ENCODE assay signal across 22 cellular contexts in genomic region chr19:39155114-39155700, GRCh38. TPM values are rescaled to one million over a fixed set of nuclear protein-coding genes. Genes with fewer than 3 reads are reported as not detected.
A peak's percentile ranks its signal among the peaks of the same experiment; 100 is the strongest.
DNase-seq lines count a peak whose midpoint lies in the region; FAIRE-seq and TF ChIP-seq lines count a peak whose summit lies in the region.
"Had no signal": no experiment of that assay in that cellular context is flagged by ENCODE, and none has a peak within 500 bp of the region (broad histone marks: within the 10 kb centered on the region; RNA-seq: fewer than 3 reads in every experiment).

No MANE protein-coding gene starts in this region.

- H3K9me3 ChIP-seq in BE2C (no peaks in the 10 kb centered on the region), parathyroid adenoma (ENCODE audit: control insufficient read depth, low read length) (no peaks in the 10 kb centered on the region)
- H3K9me3 ChIP-seq: thoracic aorta had no signal

- no peak for TF ChIP-seq POLR2A in GM12891 (IDR thresholded peaks at IDR 0.05; ENCODE audit: low read depth, low read length)

- no peaks in the 10 kb centered on the region; the same call in 1 of the 2 replicates for H3K36me3 ChIP-seq in BE2C
- H3K36me3 ChIP-seq in parathyroid adenoma (ENCODE audit: control insufficient read depth, insufficient read depth, low read length), result no peaks in the 10 kb centered on the region
- H3K36me3 ChIP-seq: thoracic aorta had no signal

- H3K4me3 ChIP-seq in BE2C (ENCODE audit: low read depth, low read length), result no peak overlapping the region
- H3K4me3 ChIP-seq in LNCaP clone FGC (ENCODE audit: low read depth, low read length), result peak overlapping the region; percentile 69
- H3K4me3 ChIP-seq in parathyroid adenoma (ENCODE audit: low read depth, low read length), result no peak overlapping the region
- H3K4me3 ChIP-seq in foreskin fibroblast (ENCODE audit: low read depth in 1 of 2, low read length in 2 of 2), result no peak overlapping the region
- H3K4me3 ChIP-seq: GM23248, thoracic aorta had no signal

- DNase-seq in BE2C (peak; percentile 10), LNCaP clone FGC (ENCODE audit: low read depth) (no peak), epithelial cell of prostate (ENCODE audit: low read depth, low spot score) (no peak), foreskin fibroblast (no peak), NCI-H2081 treated with DMSO at 0.1 percent for 48 hours (lab: John Stamatoyannopoulos, UW) (no peak), D341Med (ENCODE audit: low spot score) (no peak), GM12891 (ENCODE audit: insufficient read length, low spot score) (no peak)
- DNase-seq: ACHN; activated CD4-positive, alpha-beta memory T cell treated with anti-CD3 and anti-CD28 coated beads for 36 hours; activated naive CD8-positive, alpha-beta T cell treated with anti-CD3 and anti-CD28 coated beads for 36 hours; activated T-cell treated with anti-CD3 and anti-CD28 coated beads, Interleukin-2, amount 50 U/mL, for 48 hours; CD4-positive, CD25-positive, alpha-beta regulatory T cell; DMS79 treated with DMSO at 0.1 percent for 48 hours; GM23248; immature natural killer cell; NCI-H2029 treated with DMSO at 0.1 percent for 48 hours; NCI-H446 treated with DMSO at 0.1 percent for 48 hours; stimulated activated CD4-positive, alpha-beta T cell treated with anti-CD3 and anti-CD28 coated beads, Interleukin-12 subunit alpha, Interleukin-12 subunit beta, amount 100 ng/mL, for 4 hours had no signal

- H3K4me1 ChIP-seq in BE2C (peaks cover 14% of the 10 kb centered on the region), parathyroid adenoma (peaks cover 51% of the 10 kb centered on the region)

- H3K27ac ChIP-seq in epithelial cell of prostate (peak overlapping the region; percentile 70), parathyroid adenoma (peak overlapping the region; percentile 81)
- H3K27ac ChIP-seq: GM23248, thoracic aorta had no signal

- H3K27me3 ChIP-seq in BE2C (no peaks in the 10 kb centered on the region), parathyroid adenoma (ENCODE audit: control insufficient read depth, insufficient read depth, low read length) (no peaks in the 10 kb centered on the region)

- H3K4me2 ChIP-seq in parathyroid adenoma (ENCODE audit: low read length), result peak overlapping the region; percentile 56

- H2AFZ ChIP-seq in parathyroid adenoma, result no peak overlapping the region
- H2AFZ ChIP-seq: GM23248 had no signal

- H3K79me2 ChIP-seq in parathyroid adenoma, result peaks cover 87% of the 10 kb centered on the region

- H3K9ac ChIP-seq in parathyroid adenoma, result no peak overlapping the region
- H3K9ac ChIP-seq: GM23248 had no signal

- no peak for TF ChIP-seq CTCF in BE2C (IDR thresholded peaks at IDR 0.05; ENCODE audit: low read depth, low read length)
- no peak for TF ChIP-seq CTCF in LNCaP clone FGC (IDR thresholded peaks at IDR 0.05; ENCODE audit: control insufficient read depth, extremely low read depth, insufficient read depth)
- TF ChIP-seq CTCF in parathyroid adenoma (IDR thresholded peaks at IDR 0.05), result no peak
- no peak for TF ChIP-seq CTCF in foreskin fibroblast (IDR thresholded peaks at IDR 0.05; ENCODE audit: low read depth, low read length)

- no peak for FAIRE-seq in GM12891 (lab: Jason Lieb, UNC)
- FAIRE-seq: bronchial epithelial cell had no signal

TF ChIP-seq in GM12891, 5 proteins besides CTCF, POLR2A, EP300 and RAD21:
- no peak for TF ChIP-seq PAX5 (IDR thresholded peaks at IDR 0.05; ENCODE audit: insufficient read depth, low read length, severe bottlenecking)
- TF ChIP-seq POU2F2 (IDR thresholded peaks at IDR 0.05; ENCODE audit: low read depth, low read length), result no peak

RNA-seq across cellular contexts. Expression of gene PAK4, which starts 29.6 kb away (rescaled TPM):
- 113 TPM for polyA plus RNA-seq in BE2C (2012; ENCODE audit: insufficient read depth, insufficient read length, low read depth)
- 6.5 TPM for polyA plus RNA-seq in GM12891 (2012; ENCODE audit: low read depth, missing spikeins)

RNA-seq across cellular contexts. Expression of gene NCCRP1, which starts 41.6 kb away (rescaled TPM):
- polyA plus RNA-seq in BE2C (2012; ENCODE audit: insufficient read depth, insufficient read length, low read depth), result not detected
- polyA plus RNA-seq in GM12891 (2012; ENCODE audit: low read depth, missing spikeins), result 0.05 TPM
- polyA plus RNA-seq: CD4-positive, CD25-positive, alpha-beta regulatory T cell; GM23248; IgD-negative memory B cell; immature natural killer cell had no signal

RNA-seq across cellular contexts. Expression of gene SYCN, which starts 48.9 kb away (rescaled TPM):
- not detected for polyA plus RNA-seq in BE2C (2012; ENCODE audit: insufficient read depth, insufficient read length, low read depth)
- polyA plus RNA-seq in GM12891 (2012; ENCODE audit: low read depth, missing spikeins), result not detected
- polyA plus RNA-seq: CD4-positive, CD25-positive, alpha-beta regulatory T cell; GM23248; IgD-negative memory B cell; immature natural killer cell had no signal
